ENCODE assay signal across 1 cellular context in genomic region chr17:2384439-2385127, GRCh38.
TF ChIP-seq lines count a peak whose summit lies in the region.

No MANE protein-coding gene starts in this region.

TF ChIP-seq in HepG2, 621 proteins besides CTCF, POLR2A, EP300 and RAD21:
- no peak for TF ChIP-seq ZNF672 (CRISPR knock-in tag; IDR thresholded peaks at IDR 0.05)
- no peak for TF ChIP-seq MAFG (CRISPR knock-in tag; IDR thresholded peaks at IDR 0.05)
- 0 out of 2 replicates have a peak, but pooled peaks have one; percentile 7 for TF ChIP-seq UBTF (CRISPR knock-in tag; IDR thresholded peaks at IDR 0.05)
- no peak for TF ChIP-seq ZNF530 (CRISPR knock-in tag; IDR thresholded peaks at IDR 0.05; ENCODE audit: low read depth)
- no peak for TF ChIP-seq SP5 (CRISPR knock-in tag; IDR thresholded peaks at IDR 0.05; ENCODE audit: borderline replicate concordance, low read depth)
- no peak for TF ChIP-seq PAX8 (CRISPR knock-in tag; IDR thresholded peaks at IDR 0.05; ENCODE audit: borderline replicate concordance)
- peak; percentile 30 for TF ChIP-seq HNRNPLL (IDR thresholded peaks at IDR 0.05; ENCODE audit: low read depth, low read length, poor library complexity, severe bottlenecking)
- no peak for TF ChIP-seq NR1H2 (CRISPR knock-in tag; IDR thresholded peaks at IDR 0.05; ENCODE audit: borderline replicate concordance, low read depth)
- no peak for TF ChIP-seq ZNF772 (CRISPR knock-in tag; IDR thresholded peaks at IDR 0.05)
- TF ChIP-seq, protein P1, sequence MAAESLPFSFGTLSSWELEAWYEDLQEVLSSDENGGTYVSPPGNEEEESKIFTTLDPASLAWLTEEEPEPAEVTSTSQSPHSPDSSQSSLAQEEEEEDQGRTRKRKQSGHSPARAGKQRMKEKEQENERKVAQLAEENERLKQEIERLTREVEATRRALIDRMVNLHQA (CRISPR knock-in tag; IDR thresholded peaks at IDR 0.05) = no peak
- TF ChIP-seq ZNF274 (CRISPR knock-in tag; IDR thresholded peaks at IDR 0.05) = no peak
- TF ChIP-seq, protein P2, sequence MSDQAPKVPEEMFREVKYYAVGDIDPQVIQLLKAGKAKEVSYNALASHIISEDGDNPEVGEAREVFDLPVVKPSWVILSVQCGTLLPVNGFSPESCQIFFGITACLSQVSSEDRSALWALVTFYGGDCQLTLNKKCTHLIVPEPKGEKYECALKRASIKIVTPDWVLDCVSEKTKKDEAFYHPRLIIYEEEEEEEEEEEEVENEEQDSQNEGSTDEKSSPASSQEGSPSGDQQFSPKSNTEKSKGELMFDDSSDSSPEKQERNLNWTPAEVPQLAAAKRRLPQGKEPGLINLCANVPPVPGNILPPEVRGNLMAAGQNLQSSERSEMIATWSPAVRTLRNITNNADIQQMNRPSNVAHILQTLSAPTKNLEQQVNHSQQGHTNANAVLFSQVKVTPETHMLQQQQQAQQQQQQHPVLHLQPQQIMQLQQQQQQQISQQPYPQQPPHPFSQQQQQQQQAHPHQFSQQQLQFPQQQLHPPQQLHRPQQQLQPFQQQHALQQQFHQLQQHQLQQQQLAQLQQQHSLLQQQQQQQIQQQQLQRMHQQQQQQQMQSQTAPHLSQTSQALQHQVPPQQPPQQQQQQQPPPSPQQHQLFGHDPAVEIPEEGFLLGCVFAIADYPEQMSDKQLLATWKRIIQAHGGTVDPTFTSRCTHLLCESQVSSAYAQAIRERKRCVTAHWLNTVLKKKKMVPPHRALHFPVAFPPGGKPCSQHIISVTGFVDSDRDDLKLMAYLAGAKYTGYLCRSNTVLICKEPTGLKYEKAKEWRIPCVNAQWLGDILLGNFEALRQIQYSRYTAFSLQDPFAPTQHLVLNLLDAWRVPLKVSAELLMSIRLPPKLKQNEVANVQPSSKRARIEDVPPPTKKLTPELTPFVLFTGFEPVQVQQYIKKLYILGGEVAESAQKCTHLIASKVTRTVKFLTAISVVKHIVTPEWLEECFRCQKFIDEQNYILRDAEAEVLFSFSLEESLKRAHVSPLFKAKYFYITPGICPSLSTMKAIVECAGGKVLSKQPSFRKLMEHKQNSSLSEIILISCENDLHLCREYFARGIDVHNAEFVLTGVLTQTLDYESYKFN (CRISPR knock-in tag; conservative IDR thresholded peaks at IDR 0.05) = no peak
- TF ChIP-seq ZNF652 (CRISPR knock-in tag; IDR thresholded peaks at IDR 0.05; ENCODE audit: borderline replicate concordance, low read depth) = no peak
- no peak for TF ChIP-seq IKZF4 (CRISPR knock-in tag; IDR thresholded peaks at IDR 0.05; ENCODE audit: borderline replicate concordance, low read depth, not compliant biosample characterization)
- no peak for TF ChIP-seq ZNF572 (CRISPR knock-in tag; IDR thresholded peaks at IDR 0.05)
- TF ChIP-seq SIX1 (CRISPR knock-in tag; IDR thresholded peaks at IDR 0.05; ENCODE audit: borderline replicate concordance) = no peak
- no peak for TF ChIP-seq ELF4 (CRISPR knock-in tag; IDR thresholded peaks at IDR 0.05; ENCODE audit: borderline replicate concordance)
- TF ChIP-seq, protein P3, sequence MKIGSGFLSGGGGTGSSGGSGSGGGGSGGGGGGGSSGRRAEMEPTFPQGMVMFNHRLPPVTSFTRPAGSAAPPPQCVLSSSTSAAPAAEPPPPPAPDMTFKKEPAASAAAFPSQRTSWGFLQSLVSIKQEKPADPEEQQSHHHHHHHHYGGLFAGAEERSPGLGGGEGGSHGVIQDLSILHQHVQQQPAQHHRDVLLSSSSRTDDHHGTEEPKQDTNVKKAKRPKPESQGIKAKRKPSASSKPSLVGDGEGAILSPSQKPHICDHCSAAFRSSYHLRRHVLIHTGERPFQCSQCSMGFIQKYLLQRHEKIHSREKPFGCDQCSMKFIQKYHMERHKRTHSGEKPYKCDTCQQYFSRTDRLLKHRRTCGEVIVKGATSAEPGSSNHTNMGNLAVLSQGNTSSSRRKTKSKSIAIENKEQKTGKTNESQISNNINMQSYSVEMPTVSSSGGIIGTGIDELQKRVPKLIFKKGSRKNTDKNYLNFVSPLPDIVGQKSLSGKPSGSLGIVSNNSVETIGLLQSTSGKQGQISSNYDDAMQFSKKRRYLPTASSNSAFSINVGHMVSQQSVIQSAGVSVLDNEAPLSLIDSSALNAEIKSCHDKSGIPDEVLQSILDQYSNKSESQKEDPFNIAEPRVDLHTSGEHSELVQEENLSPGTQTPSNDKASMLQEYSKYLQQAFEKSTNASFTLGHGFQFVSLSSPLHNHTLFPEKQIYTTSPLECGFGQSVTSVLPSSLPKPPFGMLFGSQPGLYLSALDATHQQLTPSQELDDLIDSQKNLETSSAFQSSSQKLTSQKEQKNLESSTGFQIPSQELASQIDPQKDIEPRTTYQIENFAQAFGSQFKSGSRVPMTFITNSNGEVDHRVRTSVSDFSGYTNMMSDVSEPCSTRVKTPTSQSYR (CRISPR knock-in tag; IDR thresholded peaks at IDR 0.05; ENCODE audit: borderline replicate concordance) = no peak
- TF ChIP-seq AGO2 (optimal IDR thresholded peaks at IDR 0.05; ENCODE audit: low read depth, low read length) = peak; percentile 57
- no peak for TF ChIP-seq HOXD1 (CRISPR knock-in tag; IDR thresholded peaks at IDR 0.05)
- TF ChIP-seq KDM6A (CRISPR knock-in tag; IDR thresholded peaks at IDR 0.05; ENCODE audit: low read depth) = no peak
- peak; percentile 34 for TF ChIP-seq RBM22 (optimal IDR thresholded peaks at IDR 0.05; ENCODE audit: low read length)
- no peak for TF ChIP-seq SRF (IDR thresholded peaks at IDR 0.05; ENCODE audit: low read depth, low read length)
- no peak for TF ChIP-seq TCF7L2 (IDR thresholded peaks at IDR 0.05; ENCODE audit: low read depth, low read length)
- no peak for TF ChIP-seq ZNF576 (CRISPR knock-in tag; IDR thresholded peaks at IDR 0.05)
- no peak for TF ChIP-seq ZNF674 (CRISPR knock-in tag; IDR thresholded peaks at IDR 0.05; ENCODE audit: low read depth)
